In the genomic region with DNA sequence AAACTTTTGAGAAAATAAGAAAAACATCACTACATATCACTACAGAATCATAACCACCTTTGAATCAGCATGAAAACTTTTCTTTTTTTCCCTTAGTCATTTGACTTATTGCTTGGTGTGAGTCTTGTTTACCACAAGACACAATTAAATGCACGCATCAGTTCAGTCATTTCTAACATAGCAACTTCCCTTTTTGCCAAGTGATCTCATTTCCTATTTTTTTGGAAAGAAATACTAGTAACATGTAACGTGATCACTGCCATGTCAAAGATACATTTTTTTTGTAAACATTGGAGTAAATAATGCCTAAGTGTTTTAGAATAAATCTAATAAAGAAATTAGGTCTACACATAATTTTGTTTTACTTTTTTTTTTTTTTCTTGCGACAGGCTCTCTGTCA, we compare ENCODE assay signal across 9 cellular contexts. TPM values are rescaled to one million over a fixed set of nuclear protein-coding genes. Genes with fewer than 3 reads are reported as not detected.
DNase-seq lines count a peak whose midpoint lies in the region; ATAC-seq and TF ChIP-seq lines count a peak whose summit lies in the region.
"Had no signal": no experiment of that assay in that cellular context is flagged by ENCODE, and none has a peak within 500 bp of the region (broad histone marks: within the 10 kb centered on the region; RNA-seq: fewer than 3 reads in every experiment).

No MANE protein-coding gene starts in this region.

- H3K4me3 Mint-ChIP-seq in activated T-helper 2 cell treated with anti-CD3 and anti-CD28 coated beads, Interferon-gamma antibody, Interleukin-2, Interleukin-4, amounts not matched to agents 10 μg/mL and 5 μg/mL and 100 μg/mL, durations not matched to agents 14 hours and 24 hours and 36 hours (ENCODE audit: low read depth) = no peak overlapping the region

- peaks cover 24% of the 10 kb centered on the region for H3K4me1 Mint-ChIP-seq in activated T-helper 2 cell treated with anti-CD3 and anti-CD28 coated beads, Interferon-gamma antibody, Interleukin-2, Interleukin-4, amounts not matched to agents 10 μg/mL and 5 μg/mL and 100 μg/mL, durations not matched to agents 14 hours and 24 hours and 36 hours (ENCODE audit: low read depth)

- no peaks in the 10 kb centered on the region for H3K4me1 ChIP-seq in colonic mucosa
- peaks cover 10% of the 10 kb centered on the region for H3K4me1 ChIP-seq in suprapubic skin

- no peaks in the 10 kb centered on the region for H3K36me3 Mint-ChIP-seq in activated T-helper 2 cell treated with anti-CD3 and anti-CD28 coated beads, Interferon-gamma antibody, Interleukin-2, Interleukin-4, amounts not matched to agents 10 μg/mL and 5 μg/mL and 100 μg/mL, durations not matched to agents 14 hours and 24 hours and 36 hours (ENCODE audit: low read depth)

- H3K9me3 Mint-ChIP-seq in activated T-helper 2 cell treated with anti-CD3 and anti-CD28 coated beads, Interferon-gamma antibody, Interleukin-2, Interleukin-4, amounts not matched to agents 10 μg/mL and 5 μg/mL and 100 μg/mL, durations not matched to agents 14 hours and 24 hours and 36 hours = peaks cover 6% of the 10 kb centered on the region

- 57% methylated on average over 3 of the region's 3 CpGs for WGBS in suprapubic skin

- no peak overlapping the region for H3K4me3 ChIP-seq in epithelial cell of esophagus (ENCODE audit: low read length)
- no peak overlapping the region for H3K4me3 ChIP-seq in colonic mucosa
- no peak overlapping the region for H3K4me3 ChIP-seq in suprapubic skin

- no peaks in the 10 kb centered on the region for H3K36me3 ChIP-seq in colonic mucosa
- H3K36me3 ChIP-seq in suprapubic skin = no peaks in the 10 kb centered on the region

- H3K27me3 Mint-ChIP-seq in activated T-helper 2 cell treated with anti-CD3 and anti-CD28 coated beads, Interferon-gamma antibody, Interleukin-2, Interleukin-4, amounts not matched to agents 10 μg/mL and 5 μg/mL and 100 μg/mL, durations not matched to agents 14 hours and 24 hours and 36 hours (ENCODE audit: low read depth) = no peaks in the 10 kb centered on the region

- no peak overlapping the region for H3K9ac ChIP-seq in colonic mucosa (ENCODE audit: low read depth in 2 of 2, low read length in 2 of 2)

- H3K9me3 ChIP-seq in colonic mucosa (no peaks in the 10 kb centered on the region), suprapubic skin (no peaks in the 10 kb centered on the region)

- intact Hi-C loops in colonic mucosa (cut with DNase I) = no loop called here
- intact Hi-C loops in activated T-helper 2 cell treated with anti-CD3 and anti-CD28 coated beads, Interferon-gamma antibody, Interleukin-2, Interleukin-4, amounts not matched to agents 10 μg/mL and 5 μg/mL and 100 μg/mL, durations not matched to agents 14 hours and 24 hours and 36 hours (cut with micrococcal nuclease) = loop anchor here (1.0 to 5.0 kb wide), 3 partner anchors 16 to 280 kb away; no protein-coding TSS in a partner anchor

- TF ChIP-seq POLR2A in suprapubic skin (IDR thresholded peaks at IDR 0.05) = no peak

- peak; percentile 85 for ATAC-seq in GM21526 (IDR thresholded peaks at IDR 0.05; ENCODE audit: low FRiP score, unreplicated experiment)
- peak; percentile 92 for ATAC-seq in HG03520 (IDR thresholded peaks at IDR 0.05; ENCODE audit: unreplicated experiment)

- no peak for TF ChIP-seq CTCF in epithelial cell of esophagus (IDR thresholded peaks at IDR 0.05; ENCODE audit: insufficient read depth, low read depth, low read length, missing control alignments)
- TF ChIP-seq CTCF in colonic mucosa (IDR thresholded peaks at IDR 0.05) = no peak
- no peak for TF ChIP-seq CTCF in suprapubic skin (IDR thresholded peaks at IDR 0.05)

- no peaks in the 10 kb centered on the region for H3K27me3 ChIP-seq in colonic mucosa
- H3K27me3 ChIP-seq in suprapubic skin = no peaks in the 10 kb centered on the region

- no peak for TF ChIP-seq EP300 in suprapubic skin (IDR thresholded peaks at IDR 0.05)

- no peak overlapping the region for H3K27ac Mint-ChIP-seq in activated T-helper 2 cell treated with anti-CD3 and anti-CD28 coated beads, Interferon-gamma antibody, Interleukin-2, Interleukin-4, amounts not matched to agents 10 μg/mL and 5 μg/mL and 100 μg/mL, durations not matched to agents 14 hours and 24 hours and 36 hours

- peak; percentile 40 for DNase-seq in GM04504 (ENCODE audit: low read depth)
- peak; percentile 47 for DNase-seq in epithelial cell of esophagus (ENCODE audit: low read depth)
- no peak for DNase-seq in colonic mucosa
- no peak for DNase-seq in activated T-helper 2 cell treated with anti-CD3 and anti-CD28 coated beads, Interferon-gamma antibody, Interleukin-2, Interleukin-4, amounts not matched to agents 10 μg/mL and 5 μg/mL and 100 μg/mL, durations not matched to agents 14 hours and 24 hours and 36 hours (ENCODE audit: low spot score)
- no peak for DNase-seq in suprapubic skin (ENCODE audit: low spot score in 2 of 2)
- DNase-seq in stimulated activated naive CD4-positive, alpha-beta T cell (lab: John Stamatoyannopoulos, UW) = no peak

- H3K27ac ChIP-seq in colonic mucosa (no peak overlapping the region), suprapubic skin (no peak overlapping the region)
- H3K27ac ChIP-seq: VCaP had no signal

RNA-seq across cellular contexts. Expression of gene CXCL8, which starts 5.1 kb away (rescaled TPM):
- 1 to 10 TPM in 1 of 2 donors, under 1 TPM in 1; 0.89 to 4.7 TPM for total RNA-seq in colonic mucosa
- total RNA-seq in activated T-helper 2 cell treated with anti-CD3 and anti-CD28 coated beads, Interferon-gamma antibody, Interleukin-2, Interleukin-4, amounts not matched to agents 10 μg/mL and 5 μg/mL and 100 μg/mL, durations not matched to agents 14 hours and 24 hours and 36 hours = 19.6 and 21.6 TPM in 2 replicates
- 1 to 10 TPM in 1 of 4 donors, not detected in 3; 1.5 TPM for total RNA-seq in suprapubic skin

Comparison
In these comparisons a context has a peak if more than half of its experiments do, and no peak if none do; other contexts are left out.
1. DNase-seq: peak in GM04504 (single experiment) and epithelial cell of esophagus (single experiment); none in colonic mucosa (single experiment), activated T-helper 2 cell treated with anti-CD3 and anti-CD28 coated beads, Interferon-gamma antibody, Interleukin-2, Interleukin-4, amounts not matched to agents 10 μg/mL and 5 μg/mL and 100 μg/mL, durations not matched to agents 14 hours and 24 hours and 36 hours (single experiment), suprapubic skin (0 of 2) and stimulated activated naive CD4-positive, alpha-beta T cell (0 of 6).